In genomic region chr3:44761347-44762169, GRCh38 we compare ENCODE assay signal across 1 cellular context.
A peak's percentile ranks its signal among the peaks of the same experiment; 100 is the strongest.
TF ChIP-seq lines count a peak whose summit lies in the region.

Gene KIAA1143 (minus strand): TSS chr3:44761619. CDS start chr3:44761602, 17 bp downstream.
A gene with protein sequence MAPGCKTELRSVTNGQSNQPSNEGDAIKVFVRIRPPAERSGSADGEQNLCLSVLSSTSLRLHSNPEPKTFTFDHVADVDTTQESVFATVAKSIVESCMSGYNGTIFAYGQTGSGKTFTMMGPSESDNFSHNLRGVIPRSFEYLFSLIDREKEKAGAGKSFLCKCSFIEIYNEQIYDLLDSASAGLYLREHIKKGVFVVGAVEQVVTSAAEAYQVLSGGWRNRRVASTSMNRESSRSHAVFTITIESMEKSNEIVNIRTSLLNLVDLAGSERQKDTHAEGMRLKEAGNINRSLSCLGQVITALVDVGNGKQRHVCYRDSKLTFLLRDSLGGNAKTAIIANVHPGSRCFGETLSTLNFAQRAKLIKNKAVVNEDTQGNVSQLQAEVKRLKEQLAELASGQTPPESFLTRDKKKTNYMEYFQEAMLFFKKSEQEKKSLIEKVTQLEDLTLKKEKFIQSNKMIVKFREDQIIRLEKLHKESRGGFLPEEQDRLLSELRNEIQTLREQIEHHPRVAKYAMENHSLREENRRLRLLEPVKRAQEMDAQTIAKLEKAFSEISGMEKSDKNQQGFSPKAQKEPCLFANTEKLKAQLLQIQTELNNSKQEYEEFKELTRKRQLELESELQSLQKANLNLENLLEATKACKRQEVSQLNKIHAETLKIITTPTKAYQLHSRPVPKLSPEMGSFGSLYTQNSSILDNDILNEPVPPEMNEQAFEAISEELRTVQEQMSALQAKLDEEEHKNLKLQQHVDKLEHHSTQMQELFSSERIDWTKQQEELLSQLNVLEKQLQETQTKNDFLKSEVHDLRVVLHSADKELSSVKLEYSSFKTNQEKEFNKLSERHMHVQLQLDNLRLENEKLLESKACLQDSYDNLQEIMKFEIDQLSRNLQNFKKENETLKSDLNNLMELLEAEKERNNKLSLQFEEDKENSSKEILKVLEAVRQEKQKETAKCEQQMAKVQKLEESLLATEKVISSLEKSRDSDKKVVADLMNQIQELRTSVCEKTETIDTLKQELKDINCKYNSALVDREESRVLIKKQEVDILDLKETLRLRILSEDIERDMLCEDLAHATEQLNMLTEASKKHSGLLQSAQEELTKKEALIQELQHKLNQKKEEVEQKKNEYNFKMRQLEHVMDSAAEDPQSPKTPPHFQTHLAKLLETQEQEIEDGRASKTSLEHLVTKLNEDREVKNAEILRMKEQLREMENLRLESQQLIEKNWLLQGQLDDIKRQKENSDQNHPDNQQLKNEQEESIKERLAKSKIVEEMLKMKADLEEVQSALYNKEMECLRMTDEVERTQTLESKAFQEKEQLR (N-terminal part only) (plus strand): TSS chr3:44761794. CDS start chr3:44761866, 72 bp downstream.

TF ChIP-seq in GM12878, 131 proteins besides CTCF, POLR2A, EP300 and RAD21 (continued from another document):
- TF ChIP-seq, protein P1, sequence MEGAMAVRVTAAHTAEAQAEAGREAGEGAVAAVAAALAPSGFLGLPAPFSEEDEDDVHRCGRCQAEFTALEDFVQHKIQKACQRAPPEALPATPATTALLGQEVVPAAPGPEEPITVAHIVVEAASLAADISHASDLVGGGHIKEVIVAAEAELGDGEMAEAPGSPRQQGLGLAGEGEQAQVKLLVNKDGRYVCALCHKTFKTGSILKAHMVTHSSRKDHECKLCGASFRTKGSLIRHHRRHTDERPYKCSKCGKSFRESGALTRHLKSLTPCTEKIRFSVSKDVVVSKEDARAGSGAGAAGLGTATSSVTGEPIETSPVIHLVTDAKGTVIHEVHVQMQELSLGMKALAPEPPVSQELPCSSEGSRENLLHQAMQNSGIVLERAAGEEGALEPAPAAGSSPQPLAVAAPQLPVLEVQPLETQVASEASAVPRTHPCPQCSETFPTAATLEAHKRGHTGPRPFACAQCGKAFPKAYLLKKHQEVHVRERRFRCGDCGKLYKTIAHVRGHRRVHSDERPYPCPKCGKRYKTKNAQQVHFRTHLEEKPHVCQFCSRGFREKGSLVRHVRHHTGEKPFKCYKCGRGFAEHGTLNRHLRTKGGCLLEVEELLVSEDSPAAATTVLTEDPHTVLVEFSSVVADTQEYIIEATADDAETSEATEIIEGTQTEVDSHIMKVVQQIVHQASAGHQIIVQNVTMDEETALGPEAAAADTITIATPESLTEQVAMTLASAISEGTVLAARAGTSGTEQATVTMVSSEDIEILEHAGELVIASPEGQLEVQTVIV (IDR thresholded peaks at IDR 0.05; ENCODE audit: borderline replicate concordance, partially characterized antibody): peak; percentile 26
- TF ChIP-seq MXI1 (IDR thresholded peaks at IDR 0.05; ENCODE audit: low read depth, low read length): peak; percentile 95
- peak; percentile 21 for TF ChIP-seq BCL3 (IDR thresholded peaks at IDR 0.05; ENCODE audit: borderline replicate concordance, insufficient read depth, low read depth, low read length, poor library complexity, severe bottlenecking)
- TF ChIP-seq ZNF24 (IDR thresholded peaks at IDR 0.05): peak; percentile 40; the same call in 1 of the 2 replicates
